ENCODE assay signal across 10 cellular contexts in the genomic region with DNA sequence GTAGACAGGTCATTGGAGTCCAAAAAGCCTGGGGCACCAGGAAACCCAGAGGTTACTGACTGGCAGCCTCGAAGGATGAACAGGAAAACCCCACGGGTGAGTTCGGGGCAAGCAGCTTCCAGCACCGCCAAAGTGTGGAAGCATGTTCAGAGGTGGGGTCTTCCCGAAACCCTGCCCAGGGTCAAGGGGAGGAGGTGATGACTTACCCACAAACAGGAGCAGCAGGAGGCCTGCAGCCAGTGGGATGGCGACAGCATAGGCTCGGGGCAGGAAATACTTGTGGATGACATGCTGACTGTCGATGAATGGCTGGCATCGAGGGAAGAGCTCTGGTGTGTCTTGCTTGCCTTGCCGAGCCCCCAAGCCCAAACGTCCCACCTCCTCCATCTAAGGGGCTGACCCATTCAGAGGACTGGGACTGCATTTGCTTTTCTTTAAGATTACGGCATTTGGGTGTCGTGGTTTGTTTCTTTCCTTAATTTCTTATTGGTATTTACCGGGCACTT. TPM values are rescaled to one million over a fixed set of nuclear protein-coding genes. Genes with fewer than 3 reads are reported as not detected.
DNase-seq lines count a peak whose midpoint lies in the region; ATAC-seq, FAIRE-seq and TF ChIP-seq lines count a peak whose summit lies in the region.
"Had no signal": no experiment of that assay in that cellular context is flagged by ENCODE, and none has a peak within 500 bp of the region (broad histone marks: within the 10 kb centered on the region; RNA-seq: fewer than 3 reads in every experiment).

No MANE protein-coding gene starts in this region.

- H3K4me2 ChIP-seq in PC-3 (ENCODE audit: low read length) (peak overlapping the region; percentile 99), trophoblast cell (ENCODE audit: low read length) (peak overlapping the region; percentile 94)

- no peaks in the 10 kb centered on the region for H3F3A ChIP-seq in PC-3 (ENCODE audit: low read length, unreplicated experiment)

- H4K12ac ChIP-seq in trophoblast cell (ENCODE audit: low read depth, low read length) = no peak overlapping the region

- no peaks in the 10 kb centered on the region for H4K20me1 ChIP-seq in PC-3 (ENCODE audit: low read length)

- H2BK5ac ChIP-seq in trophoblast cell (ENCODE audit: low read depth, low read length, poor library complexity) = no peak overlapping the region

- TF ChIP-seq POLR2A in GM12892 (IDR thresholded peaks at IDR 0.05; ENCODE audit: low read depth, low read length) = no peak
- TF ChIP-seq POLR2A in gastroesophageal sphincter (IDR thresholded peaks at IDR 0.05) = no peak

- H3K4ac ChIP-seq in trophoblast cell (ENCODE audit: low read depth, low read length) = no peak overlapping the region

- no peak overlapping the region for H3K14ac ChIP-seq in trophoblast cell (ENCODE audit: low read length)

- ATAC-seq in PC-3 = no peak
- no peak for ATAC-seq in gastroesophageal sphincter

- no peak overlapping the region for H2BK12ac ChIP-seq in trophoblast cell (ENCODE audit: low read length)

- CTCF ChIA-PET in PC-3 (lab: Charles Lee) = no interaction called here

- DNase-seq in PC-3 (no peak), trophoblast cell (no peak), GM12892 (ENCODE audit: insufficient read length) (no peak), NCI-H345 treated with DMSO at 0.1 percent for 48 hours (lab: John Stamatoyannopoulos, UW; ENCODE audit: unreplicated experiment) (no peak), HuH-7.5 (ENCODE audit: low spot score) (no peak)
- DNase-seq: Peyer's patch, substantia nigra had no signal

- TF ChIP-seq CTCF in PC-3 (conservative IDR thresholded peaks at IDR 0.05; ENCODE audit: low read depth, low read length) (no peak), gastroesophageal sphincter (IDR thresholded peaks at IDR 0.05) (no peak)

- H2AFZ ChIP-seq in PC-3 (ENCODE audit: low read length) (no peak overlapping the region), trophoblast cell (ENCODE audit: insufficient read depth, low read length, poor library complexity) (no peak overlapping the region)

- H3K9me2 ChIP-seq in PC-3 (replicated peaks; ENCODE audit: low read length) = no peaks in the 10 kb centered on the region

- H3K9ac ChIP-seq in PC-3 (ENCODE audit: low read length) (peak overlapping the region; percentile 88), trophoblast cell (ENCODE audit: low read length) (no peak overlapping the region)

- no peak overlapping the region for H4K8ac ChIP-seq in trophoblast cell (ENCODE audit: low read depth, low read length)

- no peak overlapping the region for H2BK120ac ChIP-seq in trophoblast cell (ENCODE audit: insufficient read depth, low read length, poor library complexity)

- TF ChIP-seq EP300 in gastroesophageal sphincter (IDR thresholded peaks at IDR 0.05) = no peak

- peaks cover 4% of the 10 kb centered on the region for H3K79me1 ChIP-seq in trophoblast cell (ENCODE audit: low read length)

- FAIRE-seq in GM12892 (lab: Jason Lieb, UNC) = no peak

- peak overlapping the region; percentile 84 for H3K4me3 ChIP-seq in GM08714 (ENCODE audit: low read length)
- H3K4me3 ChIP-seq in PC-3 (ENCODE audit: low read length) = peak overlapping the region; percentile 93
- peak overlapping the region; percentile 80 for H3K4me3 ChIP-seq in ectodermal cell (ENCODE audit: insufficient read depth, low read depth, low read length)
- no peak overlapping the region for H3K4me3 ChIP-seq in trophoblast cell (ENCODE audit: low read depth, low read length)
- H3K4me3 ChIP-seq in gastroesophageal sphincter = peak overlapping the region in 1 of 2 donors; percentile 82

- H3K36me3 ChIP-seq in PC-3 (ENCODE audit: low read depth, low read length) (no peaks in the 10 kb centered on the region), ectodermal cell (ENCODE audit: control insufficient read depth, insufficient read depth, low read length) (no peaks in the 10 kb centered on the region), trophoblast cell (ENCODE audit: control insufficient read depth in 1 of 2, insufficient read depth in 2 of 2, low read length in 2 of 2) (peaks cover 23 to 27% of the 10 kb centered on the region in 2 experiments), gastroesophageal sphincter (peaks cover 0 to 42% of the 10 kb centered on the region in 2 donors)

- H3K23ac ChIP-seq in trophoblast cell (ENCODE audit: low read length) = no peak overlapping the region

- H4K91ac ChIP-seq in trophoblast cell (ENCODE audit: low read depth, low read length) = no peak overlapping the region

- no peak overlapping the region for H2AK5ac ChIP-seq in trophoblast cell (ENCODE audit: low read length)

- H3K4me1 ChIP-seq in PC-3 (ENCODE audit: insufficient read depth, low read length) = peaks cover 24% of the 10 kb centered on the region; the same call in 1 of the 2 replicates
- H3K4me1 ChIP-seq in ectodermal cell (ENCODE audit: control insufficient read depth, insufficient read depth, low read length) = peaks cover 1% of the 10 kb centered on the region
- H3K4me1 ChIP-seq in trophoblast cell (ENCODE audit: control insufficient read depth in 1 of 2, insufficient read depth in 2 of 2, low read length in 2 of 2) = peaks cover 13 to 22% of the 10 kb centered on the region in 2 experiments
- peaks cover 0 to 49% (median 22%) of the 10 kb centered on the region in 3 donors for H3K4me1 ChIP-seq in gastroesophageal sphincter

- H3K79me2 ChIP-seq in PC-3 (ENCODE audit: low read length) (peaks cover 31% of the 10 kb centered on the region), trophoblast cell (ENCODE audit: control insufficient read depth, insufficient read depth, low read length, poor library complexity) (peaks cover 3% of the 10 kb centered on the region)

- H3K27me3 ChIP-seq in PC-3 (ENCODE audit: low read length) = no peaks in the 10 kb centered on the region
- H3K27me3 ChIP-seq in ectodermal cell (ENCODE audit: control insufficient read depth, insufficient read depth, low read length, poor library complexity, severe bottlenecking) = peaks cover 2% of the 10 kb centered on the region
- H3K27me3 ChIP-seq in trophoblast cell (ENCODE audit: insufficient read depth, low read length) = no peaks in the 10 kb centered on the region
- no peaks in the 10 kb centered on the region for H3K27me3 ChIP-seq in gastroesophageal sphincter
- H3K27me3 ChIP-seq: Peyer's patch had no signal

- POLR2A ChIA-PET in PC-3 (lab: Charles Lee; ENCODE audit: unreplicated experiment) = no interaction called here

- 88% methylated on average over 14 of the region's 14 CpGs for WGBS in ectodermal cell, 2 experiments
- no CpG with 5 or more reads among the region's 14 CpGs for WGBS in trophoblast cell (ENCODE audit: extremely low coverage, insufficient coverage, insufficient read length)
- WGBS in gastroesophageal sphincter (ENCODE audit: low coverage in 1 of 2), 2 donors = 62 to 74% methylated on average over 4 of the region's 14 CpGs

- no peak overlapping the region for H3K18ac ChIP-seq in trophoblast cell (ENCODE audit: low read length)

- H3K9me3 ChIP-seq in PC-3 (ENCODE audit: low read length) (no peaks in the 10 kb centered on the region), ectodermal cell (ENCODE audit: control insufficient read depth, low read length) (no peaks in the 10 kb centered on the region), trophoblast cell (ENCODE audit: insufficient read depth, low read depth, low read length) (no peaks in the 10 kb centered on the region), gastroesophageal sphincter (no peaks in the 10 kb centered on the region)
- H3K9me3 ChIP-seq: Peyer's patch had no signal

- intact Hi-C loops in PC-3 (cut with micrococcal nuclease) = no loop called here

- H3K27ac ChIP-seq in PC-3 (ENCODE audit: low read length) = no peak overlapping the region
- no peak overlapping the region for H3K27ac ChIP-seq in ectodermal cell (ENCODE audit: insufficient read depth, low read depth, low read length, poor library complexity, severe bottlenecking)
- H3K27ac ChIP-seq in trophoblast cell (ENCODE audit: low read depth, low read length) = no peak overlapping the region
- H3K27ac ChIP-seq in gastroesophageal sphincter = no peak overlapping the region

- no TSS peak for BruUV-seq in PC-3 (replicated peaks; lab: Mats Ljungman, UMichigan)

RNA-seq across cellular contexts. Expression of gene DPM2, which starts 1.3 kb away (rescaled TPM):
- total RNA-seq in PC-3 (2014; rRNA removed) (32.0 and 33.0 TPM in 2 replicates), gastroesophageal sphincter (10 to 100 TPM in 2 of 4 donors, 1 to 10 TPM in 2; 8.9 to 15.0 (median 11.2) TPM)
- 39.8 TPM for polyA plus RNA-seq in ectodermal cell (2013, experiment 1 of 4)
- 38.0 TPM for polyA plus RNA-seq in ectodermal cell (2013, experiment 2 of 4)
- 27.9 TPM for polyA plus RNA-seq in ectodermal cell (2013, experiment 3 of 4)
- 34.1 TPM for polyA plus RNA-seq in ectodermal cell (2013, experiment 4 of 4)
- polyA plus RNA-seq in trophoblast cell (2013) = 27.7 and 31.0 TPM in 2 replicates
- 26.4 TPM for polyA plus RNA-seq in GM12892 (2012; ENCODE audit: missing spikeins)

RNA-seq across cellular contexts. Expression of gene PIP5KL1, which starts 5.8 kb away (rescaled TPM):
- 5.1 and 5.4 TPM in 2 replicates for total RNA-seq in PC-3 (2014; rRNA removed)
- 3.6 TPM for polyA plus RNA-seq in ectodermal cell (2013, experiment 1 of 4)
- polyA plus RNA-seq in ectodermal cell (2013, experiment 2 of 4) = 4.1 TPM
- polyA plus RNA-seq in ectodermal cell (2013, experiment 3 of 4) = 3.8 TPM
- 6.3 TPM for polyA plus RNA-seq in ectodermal cell (2013, experiment 4 of 4)
- 2.9 and 3.3 TPM in 2 replicates for polyA plus RNA-seq in trophoblast cell (2013)
- 0.36 TPM for polyA plus RNA-seq in GM12892 (2012; ENCODE audit: missing spikeins)
- 1 to 10 TPM in 2 of 4 donors, under 1 TPM in 1, not detected in 1; 0.66 to 3.4 (median 3.1) TPM for total RNA-seq in gastroesophageal sphincter

RNA-seq across cellular contexts. Expression of gene ST6GALNAC4, which starts 19.6 kb away (rescaled TPM):
- total RNA-seq in PC-3 (2014; rRNA removed) (26.9 and 27.8 TPM in 2 replicates), gastroesophageal sphincter (10 to 100 TPM; 25.2 to 49.7 (median 31.7) TPM)
- polyA plus RNA-seq in ectodermal cell (2013, experiment 1 of 4) = 8.7 TPM
- 8.1 TPM for polyA plus RNA-seq in ectodermal cell (2013, experiment 2 of 4)
- polyA plus RNA-seq in ectodermal cell (2013, experiment 3 of 4) = 10.3 TPM
- 10.7 TPM for polyA plus RNA-seq in ectodermal cell (2013, experiment 4 of 4)
- 5.3 and 5.4 TPM in 2 replicates for polyA plus RNA-seq in trophoblast cell (2013)
- polyA plus RNA-seq in GM12892 (2012; ENCODE audit: missing spikeins) = 17.0 TPM

RNA-seq across cellular contexts. Expression of gene ST6GALNAC6, which starts 37.0 kb away (rescaled TPM):
- total RNA-seq in PC-3 (2014; rRNA removed) = 8.5 and 14.5 TPM in 2 replicates
- polyA plus RNA-seq in ectodermal cell (2013, experiment 1 of 4) = 33.3 TPM
- polyA plus RNA-seq in ectodermal cell (2013, experiment 2 of 4) = 31.3 TPM
- polyA plus RNA-seq in ectodermal cell (2013, experiment 3 of 4) = 26.3 TPM
- polyA plus RNA-seq in ectodermal cell (2013, experiment 4 of 4) = 29.3 TPM
- 9.1 and 10.5 TPM in 2 replicates for polyA plus RNA-seq in trophoblast cell (2013)
- 25.3 TPM for polyA plus RNA-seq in GM12892 (2012; ENCODE audit: missing spikeins)
- 100 to 1,000 TPM; 112 to 146 (median 132) TPM for total RNA-seq in gastroesophageal sphincter

RNA-seq across cellular contexts. Expression of gene EEIG1, which starts 44.4 kb away (rescaled TPM):
- total RNA-seq in PC-3 (2014; rRNA removed) (10.8 and 26.1 TPM in 2 replicates), gastroesophageal sphincter (10 to 100 TPM in 3 of 4 donors, 1 to 10 TPM in 1; 7.0 to 22.0 (median 16.3) TPM)
- polyA plus RNA-seq in ectodermal cell (2013, experiment 1 of 4) = 24.3 TPM
- 21.6 TPM for polyA plus RNA-seq in ectodermal cell (2013, experiment 2 of 4)
- 16.7 TPM for polyA plus RNA-seq in ectodermal cell (2013, experiment 3 of 4)
- 19.1 TPM for polyA plus RNA-seq in ectodermal cell (2013, experiment 4 of 4)
- polyA plus RNA-seq in trophoblast cell (2013) = 131 and 139 TPM in 2 replicates
- polyA plus RNA-seq in GM12892 (2012; ENCODE audit: missing spikeins) = 26.4 TPM
